ENCODE assay signal across 16 cellular contexts in the genomic region with DNA sequence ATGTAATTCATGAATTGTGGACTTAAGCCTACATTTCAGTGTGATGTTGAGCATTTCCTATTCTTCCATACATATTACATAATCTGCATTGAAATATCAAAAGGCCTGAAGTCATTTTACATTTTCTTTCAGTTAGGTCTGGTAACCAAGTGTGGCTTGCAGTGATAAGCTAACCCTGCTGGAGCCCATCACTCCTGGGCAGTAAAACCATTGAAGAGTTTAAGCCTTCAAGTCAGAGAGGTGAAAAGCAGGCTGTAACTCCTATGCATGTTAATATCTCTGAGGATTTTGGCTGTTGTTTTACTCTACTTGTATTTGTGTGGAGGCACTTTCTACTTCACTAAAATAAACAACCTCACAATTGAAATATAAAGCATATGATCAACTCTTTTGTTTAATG.
DNase-seq lines count a peak whose midpoint lies in the region; ATAC-seq and TF ChIP-seq lines count a peak whose summit lies in the region.
"Had no signal": no experiment of that assay in that cellular context is flagged by ENCODE, and none has a peak within 500 bp of the region (broad histone marks: within the 10 kb centered on the region; RNA-seq: fewer than 3 reads in every experiment).

No MANE protein-coding gene starts in this region.

- no peaks in the 10 kb centered on the region for H3K36me3 Mint-ChIP-seq in WTC11
- H3K36me3 Mint-ChIP-seq: CD4-positive, alpha-beta memory T cell had no signal

- CTCF ChIA-PET in WTC11 (lab: Charles Lee) = no interaction called here

- H3K9ac ChIP-seq in HUES48 (ENCODE audit: low read depth, low read length) = no peak overlapping the region
- H3K9ac ChIP-seq in NT2/D1 (ENCODE audit: insufficient read length, low read depth) = no peak overlapping the region

- TF ChIP-seq CTCF in WTC11 (IDR thresholded peaks at IDR 0.05) = no peak

- POLR2A ChIA-PET in WTC11 (lab: Charles Lee) = no interaction called here

- H3K4me1 Mint-ChIP-seq in WTC11 = peaks cover 9% of the 10 kb centered on the region
- H3K4me1 Mint-ChIP-seq: CD4-positive, alpha-beta memory T cell had no signal

- no peak overlapping the region for H3K4me3 ChIP-seq in HUES48 (ENCODE audit: low read depth, low read length)
- H3K4me3 ChIP-seq in NT2/D1 (ENCODE audit: insufficient read length, low read depth) = no peak overlapping the region
- H3K4me3 ChIP-seq in aorta (ENCODE audit: low read length in 2 of 2) = no peak overlapping the region

- intact Hi-C loops in aorta (cut with DNase I) = no loop called here

- no peaks in the 10 kb centered on the region for H3K4me1 ChIP-seq in HUES48 (ENCODE audit: control insufficient read depth, insufficient read depth, low read length)
- no peaks in the 10 kb centered on the region for H3K4me1 ChIP-seq in NT2/D1 (ENCODE audit: insufficient read depth, insufficient read length)
- H3K4me1 ChIP-seq in aorta (ENCODE audit: control insufficient read depth in 1 of 2, insufficient read depth in 2 of 2, low read length in 2 of 2) = no peaks in the 10 kb centered on the region

- H3K27ac ChIP-seq in HUES48 (ENCODE audit: low read depth, low read length) (peak overlapping the region; percentile 26), aorta (ENCODE audit: low read depth in 1 of 2, low read length in 2 of 2) (no peak overlapping the region)

- H3K36me3 ChIP-seq in HUES48 (ENCODE audit: control insufficient read depth, insufficient read depth, low read length) (no peaks in the 10 kb centered on the region), NT2/D1 (ENCODE audit: insufficient read depth, insufficient read length, low read length) (no peaks in the 10 kb centered on the region), aorta (ENCODE audit: control insufficient read depth in 1 of 2, insufficient read depth in 2 of 2, low read length in 1 of 2) (no peaks in the 10 kb centered on the region)

- H3K27ac Mint-ChIP-seq in WTC11 = peak overlapping the region; percentile 9; the same call in 1 of the 2 replicates
- H3K27ac Mint-ChIP-seq: CD4-positive, alpha-beta memory T cell had no signal

- H3K27me3 Mint-ChIP-seq in WTC11 (ENCODE audit: low read depth) = no peaks in the 10 kb centered on the region
- H3K27me3 Mint-ChIP-seq: CD4-positive, alpha-beta memory T cell had no signal

- DNase-seq in NT2/D1 (ENCODE audit: low read depth, low spot score) = peak; percentile 0
- no peak for DNase-seq in WTC11 (ENCODE audit: low spot score)
- DNase-seq in GM19240 (ENCODE audit: insufficient read length, low spot score) = no peak
- no peak for DNase-seq in NCI-H345 (lab: John Stamatoyannopoulos, UW)
- DNase-seq in aorta = no peak
- no peak for DNase-seq in NCI-H146 treated with DMSO at 0.1 percent for 48 hours (lab: John Stamatoyannopoulos, UW; ENCODE audit: unreplicated experiment)
- DNase-seq: C1 segment of cervical spinal cord; Calu3; CD4-positive, alpha-beta memory T cell; COR-L47; DMS53; DMS79 treated with DMSO at 0.1 percent for 48 hours; GF-D8; H9 had no signal

- H3K27me3 ChIP-seq in HUES48 (ENCODE audit: control insufficient read depth, insufficient read depth, low read length) (no peaks in the 10 kb centered on the region), NT2/D1 (ENCODE audit: insufficient read depth, insufficient read length) (no peaks in the 10 kb centered on the region), aorta (ENCODE audit: control insufficient read depth in 1 of 2, insufficient read depth in 2 of 2, low read length in 1 of 2) (no peaks in the 10 kb centered on the region)

- H3K9me3 ChIP-seq in HUES48 (ENCODE audit: control insufficient read depth, insufficient read depth, low read length) (no peaks in the 10 kb centered on the region), NT2/D1 (ENCODE audit: insufficient read depth, low read length) (no peaks in the 10 kb centered on the region), aorta (ENCODE audit: control insufficient read depth, low read length) (no peaks in the 10 kb centered on the region)

- ATAC-seq in WTC11 = peak; percentile 85
- no peak for ATAC-seq in aorta (ENCODE audit: low FRiP score)
- ATAC-seq: HCT116 had no signal

- H3K9me3 Mint-ChIP-seq in WTC11 = peaks cover 5% of the 10 kb centered on the region
- H3K9me3 Mint-ChIP-seq: H9 had no signal

- H3K4me3 Mint-ChIP-seq in WTC11 = no peak overlapping the region
- H3K4me3 Mint-ChIP-seq: CD4-positive, alpha-beta memory T cell; H9 had no signal

TF ChIP-seq in WTC11, 78 proteins besides CTCF, POLR2A, EP300 and RAD21:
- TF ChIP-seq PRDM15 (CRISPR knock-in tag; IDR thresholded peaks at IDR 0.05) (no peak), USF1 (CRISPR knock-in tag; IDR thresholded peaks at IDR 0.05) (no peak), MXD4 (CRISPR knock-in tag; IDR thresholded peaks at IDR 0.05; ENCODE audit: borderline replicate concordance) (no peak), CREB1 (CRISPR knock-in tag; IDR thresholded peaks at IDR 0.05) (no peak), EMX1 (CRISPR knock-in tag; IDR thresholded peaks at IDR 0.05) (no peak), TP53 (CRISPR knock-in tag; IDR thresholded peaks at IDR 0.05) (no peak)
TF ChIP-seq in WTC11: peak in this region for 0.
